8 cellular contexts compared by ENCODE assay signal in the genomic region with DNA sequence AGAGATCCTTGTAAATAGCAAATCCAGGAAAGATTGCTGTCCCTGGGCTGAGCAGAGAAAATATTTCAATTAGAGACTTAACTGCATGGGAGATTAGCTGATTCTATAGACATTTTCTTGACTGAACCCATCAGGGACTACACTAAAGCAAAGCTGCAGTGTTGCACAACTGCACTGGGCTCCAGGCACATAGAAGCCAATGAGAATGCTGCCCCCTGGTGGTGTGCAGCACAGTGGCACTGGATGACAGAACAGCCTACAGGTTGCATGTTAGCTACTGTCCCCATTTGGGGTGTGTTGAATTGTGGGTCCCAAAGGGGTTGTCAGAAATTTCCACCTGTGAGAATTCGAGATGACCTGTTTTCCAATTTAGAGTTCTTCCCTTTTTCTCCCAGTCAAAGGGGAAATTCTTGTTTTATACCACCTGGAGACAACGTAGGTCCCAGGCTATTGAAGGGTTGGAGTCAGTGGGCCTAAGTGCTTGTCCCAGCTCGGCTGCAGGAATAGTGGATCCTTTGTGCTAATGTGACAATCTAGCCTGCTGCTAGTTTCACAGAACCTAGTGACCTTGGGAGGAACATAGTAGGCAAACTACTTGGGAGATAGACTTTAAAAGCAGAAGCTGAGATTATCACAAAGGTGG.
DNase-seq lines count a peak whose midpoint lies in the region; ATAC-seq and TF ChIP-seq lines count a peak whose summit lies in the region.

No MANE protein-coding gene starts in this region.

- DNase-seq in AG20443 (ENCODE audit: low spot score) (peak; percentile 70), GM20000 (ENCODE audit: low spot score) (peak; percentile 75), NCI-H345 (lab: John Stamatoyannopoulos, UW) (peak; percentile 52), esophagus squamous epithelium (lab: John Stamatoyannopoulos, UW) (no peak), neural crest cell (ENCODE audit: low read depth, low spot score) (peak; percentile 73), upper lobe of right lung (peak; percentile 71)
- peak; percentile 58 to 67 for DNase-seq in activated CD4-positive, alpha-beta T cell treated with anti-CD3 and anti-CD28 coated beads, Interleukin-2, amount 50 U/mL, for 48 hours

- ATAC-seq in upper lobe of right lung (peak; percentile 91), GM18517 (IDR thresholded peaks at IDR 0.05; ENCODE audit: unreplicated experiment) (no peak)

- TF ChIP-seq CTCF in GM20000 (IDR thresholded peaks at IDR 0.05; ENCODE audit: extremely low read depth, missing control alignments) (peak; percentile 77), esophagus squamous epithelium (IDR thresholded peaks at IDR 0.05) (peak; percentile 14 to 79 (median 66)), neural crest cell (conservative IDR thresholded peaks at IDR 0.05) (peak; percentile 87), upper lobe of right lung (IDR thresholded peaks at IDR 0.05) (peak; percentile 65)

- H3K4me3 ChIP-seq in esophagus squamous epithelium (no peak overlapping the region), upper lobe of right lung (no peak overlapping the region)

- H3K27me3 ChIP-seq in esophagus squamous epithelium (peaks cover 0 to 19% (median 0%) of the 10 kb centered on the region in 4 donors), upper lobe of right lung (peaks cover 19% of the 10 kb centered on the region)

- H3K36me3 Mint-ChIP-seq in neural crest cell (ENCODE audit: low read depth), result no peaks in the 10 kb centered on the region

- no peak overlapping the region for H3K27ac ChIP-seq in esophagus squamous epithelium
- no peak overlapping the region for H3K27ac ChIP-seq in upper lobe of right lung

- H3K36me3 ChIP-seq in esophagus squamous epithelium (no peaks in the 10 kb centered on the region), upper lobe of right lung (no peaks in the 10 kb centered on the region)

- H3K27me3 Mint-ChIP-seq in neural crest cell (ENCODE audit: low read depth), result peaks cover 8% of the 10 kb centered on the region

- no peaks in the 10 kb centered on the region for H3K9me3 ChIP-seq in esophagus squamous epithelium
- no peaks in the 10 kb centered on the region for H3K9me3 ChIP-seq in upper lobe of right lung

- no peaks in the 10 kb centered on the region for H3K9me3 Mint-ChIP-seq in neural crest cell

- 20 to 42% methylated on average over 2 to 3 of the region's 3 CpGs for WGBS in esophagus squamous epithelium, 2 donors

- no peak overlapping the region for H3K27ac Mint-ChIP-seq in neural crest cell (ENCODE audit: unreplicated experiment)

- no peak overlapping the region for H3K4me3 Mint-ChIP-seq in neural crest cell

- intact Hi-C loops in esophagus squamous epithelium (cut with DNase I), result no loop called here
- intact Hi-C loops in upper lobe of right lung (cut with DNase I), result no loop called here

- no peak for TF ChIP-seq POLR2A in esophagus squamous epithelium (IDR thresholded peaks at IDR 0.05)

- peaks cover 9% of the 10 kb centered on the region for H3K4me1 Mint-ChIP-seq in neural crest cell

- H3K4me1 ChIP-seq in esophagus squamous epithelium, result no peaks in the 10 kb centered on the region
- H3K4me1 ChIP-seq in upper lobe of right lung, result no peaks in the 10 kb centered on the region
